ENCODE assay signal across 8 cellular contexts in genomic region chr6:116253188-116253504, GRCh38. TPM values are rescaled to one million over a fixed set of nuclear protein-coding genes. Genes with fewer than 3 reads are reported as not detected.
A peak's percentile ranks its signal among the peaks of the same experiment; 100 is the strongest.
DNase-seq lines count a peak whose midpoint lies in the region; FAIRE-seq and TF ChIP-seq lines count a peak whose summit lies in the region.

No MANE protein-coding gene starts in this region.

- POLR2A ChIA-PET in endothelial cell of umbilical vein (lab: Charles Lee): interaction anchor here (1.1 to 2.2 kb wide), 2 partner anchors 24 kb away, joined by 3 to 7 read pairs; no protein-coding TSS in a partner anchor

- no peak for FAIRE-seq in endothelial cell of umbilical vein (lab: Jason Lieb, UNC)
- no peak for FAIRE-seq in GM12891 (lab: Jason Lieb, UNC)

- TF ChIP-seq CTCF in AG09309 (IDR thresholded peaks at IDR 0.05; ENCODE audit: control insufficient read depth, insufficient read depth, low read depth, low read length, missing control alignments) (no peak), Loucy (conservative IDR thresholded peaks at IDR 0.05; ENCODE audit: low read length) (no peak), endothelial cell of umbilical vein (IDR thresholded peaks at IDR 0.05; ENCODE audit: extremely low read depth in 1 of 2, insufficient read depth in 1 of 2, low read depth in 1 of 2, low read length in 2 of 2) (no peak)

- H3K36me3 ChIP-seq in Loucy (ENCODE audit: insufficient read depth, low read length) (no peaks in the 10 kb centered on the region), endothelial cell of umbilical vein (ENCODE audit: control insufficient read depth in 2 of 2, extremely low read depth in 1 of 2, insufficient read depth in 2 of 2, low read length in 2 of 2) (no peaks in the 10 kb centered on the region), neuron (ENCODE audit: insufficient read depth, low read length) (peaks cover 12% of the 10 kb centered on the region)

- H3K4me1 ChIP-seq in Loucy (ENCODE audit: insufficient read depth, low read length, poor library complexity, severe bottlenecking) (peaks cover 68% of the 10 kb centered on the region), endothelial cell of umbilical vein (ENCODE audit: control insufficient read depth, extremely low read depth, insufficient read depth, low read length) (peaks cover 53% of the 10 kb centered on the region), neuron (ENCODE audit: insufficient read depth, low read length) (peaks cover 49% of the 10 kb centered on the region)

- H3K9me3 ChIP-seq in Loucy (ENCODE audit: insufficient read depth, low read depth, low read length) (no peaks in the 10 kb centered on the region), endothelial cell of umbilical vein (replicated peaks; ENCODE audit: control insufficient read depth, insufficient read depth, low read length) (no peaks in the 10 kb centered on the region), neuron (ENCODE audit: low read length) (no peaks in the 10 kb centered on the region)

- H3K9me2 ChIP-seq in Loucy (replicated peaks; ENCODE audit: low read depth, low read length): no peaks in the 10 kb centered on the region

- no peaks in the 10 kb centered on the region for H3K9me1 ChIP-seq in endothelial cell of umbilical vein (replicated peaks; ENCODE audit: control insufficient read depth, extremely low read depth, insufficient read depth, low read length)

- intact Hi-C loops in endothelial cell of umbilical vein (cut with micrococcal nuclease): no loop called here

- dilution Hi-C loops in endothelial cell of umbilical vein (cut with MboI; ENCODE audit: extremely low pct_ligation_motif_present, low sequenced_read_pairs): no loop called here

- peak overlapping the region; percentile 98 for H3K27ac ChIP-seq in endothelial cell of umbilical vein (ENCODE audit: insufficient read depth, low read depth, low read length)

- TF ChIP-seq POLR2A in endothelial cell of umbilical vein (IDR thresholded peaks at IDR 0.05; ENCODE audit: low read depth, low read length) (no peak), GM12891 (IDR thresholded peaks at IDR 0.05; ENCODE audit: low read depth, low read length) (no peak)

- DNase-seq in AG09309 (ENCODE audit: low read depth): no peak
- DNase-seq in endothelial cell of umbilical vein (ENCODE audit: low read depth, low spot score): no peak
- no peak for DNase-seq in stimulated activated naive CD4-positive, alpha-beta T cell treated with Interleukin-2 at 50 U/mL for 16 hours (lab: John Stamatoyannopoulos, UW)
- no peak for DNase-seq in NCI-H2081 (lab: John Stamatoyannopoulos, UW)
- DNase-seq in GM12891 (ENCODE audit: insufficient read length, low spot score): no peak
- no peak for DNase-seq in GM19238 (ENCODE audit: insufficient read length, low spot score)

- H3K9ac ChIP-seq in Loucy (ENCODE audit: low read depth, low read length, poor library complexity, severe bottlenecking): peak overlapping the region; percentile 92
- H3K9ac ChIP-seq in endothelial cell of umbilical vein (replicated peaks; ENCODE audit: extremely low read depth, insufficient read depth, low read length): peak overlapping the region; percentile 100

- H3K4me3 ChIP-seq in AG09309 (ENCODE audit: control insufficient read depth, low read depth, low read length) (peak overlapping the region; percentile 87), Loucy (ENCODE audit: low read length, poor library complexity, severe bottlenecking) (peak overlapping the region; percentile 83), endothelial cell of umbilical vein (replicated peaks in 1 of 3; ENCODE audit: insufficient read depth in 1 of 3, low read depth in 1 of 3, low read length in 3 of 3) (peak overlapping the region; percentile 40 to 95 (median 77)), neuron (ENCODE audit: low read length) (peak overlapping the region; percentile 72)

- H3K27me3 ChIP-seq in Loucy (ENCODE audit: insufficient read depth, low read length, poor library complexity, severe bottlenecking): no peaks in the 10 kb centered on the region
- no peaks in the 10 kb centered on the region for H3K27me3 ChIP-seq in endothelial cell of umbilical vein (ENCODE audit: control insufficient read depth in 2 of 2, insufficient read depth in 2 of 2, low read length in 2 of 2)
- no peaks in the 10 kb centered on the region for H3K27me3 ChIP-seq in neuron (ENCODE audit: insufficient read depth, low read length)

- H3K4me2 ChIP-seq in Loucy (ENCODE audit: low read depth, low read length, poor library complexity, severe bottlenecking): peak overlapping the region; percentile 97
- H3K4me2 ChIP-seq in endothelial cell of umbilical vein (ENCODE audit: insufficient read depth, low read length): peak overlapping the region; percentile 84

- H2AFZ ChIP-seq in Loucy (ENCODE audit: low read length) (peak overlapping the region; percentile 90), endothelial cell of umbilical vein (ENCODE audit: low read depth, low read length) (peak overlapping the region; percentile 19), neuron (ENCODE audit: low read depth, low read length) (no peak overlapping the region)

- H4K20me1 ChIP-seq in Loucy (ENCODE audit: insufficient read depth, low read length, poor library complexity, severe bottlenecking) (no peaks in the 10 kb centered on the region), endothelial cell of umbilical vein (replicated peaks; ENCODE audit: control insufficient read depth, extremely low read depth, insufficient read depth, low read length) (no peaks in the 10 kb centered on the region)

- BruUV-seq in endothelial cell of umbilical vein (replicated peaks; lab: Mats Ljungman, UMichigan): no TSS peak

- H3F3A ChIP-seq in Loucy (ENCODE audit: low read depth): no peaks in the 10 kb centered on the region; the same call in 1 of the 2 replicates

- CTCF ChIA-PET in endothelial cell of umbilical vein (lab: Charles Lee): interaction anchor here (1.0 to 10.1 kb wide), 4 partner anchors 16 to 308 kb away, joined by 3 to 90 read pairs (median 14); no protein-coding TSS in a partner anchor

- H3K79me2 ChIP-seq in Loucy (ENCODE audit: insufficient read depth, low read length): peaks cover 54% of the 10 kb centered on the region
- H3K79me2 ChIP-seq in endothelial cell of umbilical vein (ENCODE audit: control insufficient read depth, insufficient read depth, low read length): peaks cover 27% of the 10 kb centered on the region

TF ChIP-seq in endothelial cell of umbilical vein, 7 proteins besides CTCF, POLR2A, EP300 and RAD21:
- TF ChIP-seq FOS (IDR thresholded peaks at IDR 0.05; ENCODE audit: borderline replicate concordance, insufficient read depth, low read length): no peak

TF ChIP-seq in GM12891, 5 proteins besides CTCF, POLR2A, EP300 and RAD21:
- TF ChIP-seq POLR2AphosphoS5 (IDR thresholded peaks at IDR 0.05; ENCODE audit: low read depth, low read length) (no peak), PAX5 (IDR thresholded peaks at IDR 0.05; ENCODE audit: insufficient read depth, low read length, severe bottlenecking) (no peak), TAF1 (IDR thresholded peaks at IDR 0.05; ENCODE audit: low read depth, low read length) (no peak), SPI1 (IDR thresholded peaks at IDR 0.05; ENCODE audit: low read depth, low read length) (no peak), POU2F2 (IDR thresholded peaks at IDR 0.05; ENCODE audit: low read depth, low read length) (no peak)

RNA-seq across cellular contexts. Expression of gene TSPYL4, which starts 0.7 kb away (rescaled TPM):
- total RNA-seq in endothelial cell of umbilical vein: 24.5 and 34.4 TPM in 2 replicates
- polyA plus RNA-seq in endothelial cell of umbilical vein: 43.1 and 45.5 TPM in 2 replicates
- polyA plus RNA-seq in endothelial cell of umbilical vein (2011; cell fraction: cytosol; rRNA removed): 27.5 and 32.1 TPM in 2 replicates
- 75.8 and 97.1 TPM in 2 replicates for polyA plus RNA-seq in endothelial cell of umbilical vein (2011; cell fraction: nucleus; rRNA removed)
- 16.1 and 18.4 TPM in 2 replicates for polyA plus RNA-seq in endothelial cell of umbilical vein (2012)
- 57.3 and 61.9 TPM in 2 replicates for polyA minus RNA-seq in endothelial cell of umbilical vein
- polyA minus RNA-seq in endothelial cell of umbilical vein (2011; cell fraction: cytosol; rRNA and poly(A)+ RNA removed): 3.1 TPM
- polyA minus RNA-seq in endothelial cell of umbilical vein (2011; cell fraction: nucleus; rRNA and poly(A)+ RNA removed): 30.5 and 40.3 TPM in 2 replicates
- polyA plus RNA-seq in GM12891 (2012; ENCODE audit: low read depth, missing spikeins): 14.1 TPM

RNA-seq across cellular contexts. Expression of gene TSPYL1, which starts 26.6 kb away (rescaled TPM):
- total RNA-seq in endothelial cell of umbilical vein: 54.5 and 57.3 TPM in 2 replicates
- polyA plus RNA-seq in endothelial cell of umbilical vein: 28.7 and 32.1 TPM in 2 replicates
- polyA plus RNA-seq in endothelial cell of umbilical vein (2011; cell fraction: cytosol; rRNA removed): 22.7 and 22.8 TPM in 2 replicates
- 16.6 and 18.5 TPM in 2 replicates for polyA plus RNA-seq in endothelial cell of umbilical vein (2011; cell fraction: nucleus; rRNA removed)
- polyA plus RNA-seq in endothelial cell of umbilical vein (2012): 30.1 and 38.2 TPM in 2 replicates
- polyA minus RNA-seq in endothelial cell of umbilical vein: 94.4 and 108 TPM in 2 replicates
- 47.3 TPM for polyA minus RNA-seq in endothelial cell of umbilical vein (2011; cell fraction: cytosol; rRNA and poly(A)+ RNA removed)
- polyA minus RNA-seq in endothelial cell of umbilical vein (2011; cell fraction: nucleus; rRNA and poly(A)+ RNA removed): 22.3 and 26.4 TPM in 2 replicates
- polyA plus RNA-seq in GM12891 (2012; ENCODE audit: low read depth, missing spikeins): 26.9 TPM
